2 cellular contexts compared by ENCODE assay signal in the genomic region with DNA sequence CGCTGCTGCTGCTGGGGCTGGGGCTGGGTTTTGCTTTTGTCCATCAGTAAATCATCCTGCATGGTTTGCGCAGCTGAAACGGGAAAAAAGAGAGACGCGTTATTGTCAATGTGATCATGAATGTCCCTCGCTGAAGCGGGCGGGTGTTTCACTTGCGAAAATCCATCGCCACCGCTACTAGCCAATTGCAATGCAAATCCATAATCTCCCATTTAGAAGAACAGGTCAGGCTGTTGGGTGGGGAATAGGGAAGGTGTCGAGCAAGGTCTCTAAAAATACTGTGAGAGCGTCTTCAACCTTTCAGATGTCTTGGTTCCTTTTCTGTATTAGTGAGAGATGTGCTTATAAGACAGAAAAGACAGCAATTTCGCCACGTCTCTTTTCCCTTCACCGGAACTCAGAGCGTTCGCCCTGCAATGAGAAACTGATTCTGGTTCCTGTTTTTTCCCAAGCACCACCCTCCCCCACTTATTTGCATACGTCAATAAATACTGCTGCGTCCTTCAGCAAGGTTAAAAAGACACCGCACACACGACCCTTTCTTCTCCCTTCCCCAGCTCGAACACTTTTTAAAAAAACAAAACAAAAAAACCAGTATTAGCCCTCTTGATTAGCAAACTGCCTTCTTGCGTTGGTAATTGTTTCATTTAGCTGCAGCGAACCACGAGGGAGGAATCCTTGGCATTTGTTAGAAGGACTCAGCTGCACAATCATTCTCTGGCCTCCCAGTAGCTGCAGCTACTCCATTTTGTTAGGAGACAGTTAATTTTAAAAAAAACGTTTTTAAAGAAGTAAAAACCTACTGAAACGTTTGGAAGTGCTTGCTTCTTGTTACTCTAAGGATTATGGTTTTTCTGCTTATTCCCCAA.
A peak's percentile ranks its signal among the peaks of the same experiment; 100 is the strongest.
TF ChIP-seq lines count a peak whose summit lies in the region.

No MANE protein-coding gene starts in this region.

TF ChIP-seq in A549, 52 proteins besides CTCF, POLR2A, EP300 and RAD21:
- TF ChIP-seq, protein P1, sequence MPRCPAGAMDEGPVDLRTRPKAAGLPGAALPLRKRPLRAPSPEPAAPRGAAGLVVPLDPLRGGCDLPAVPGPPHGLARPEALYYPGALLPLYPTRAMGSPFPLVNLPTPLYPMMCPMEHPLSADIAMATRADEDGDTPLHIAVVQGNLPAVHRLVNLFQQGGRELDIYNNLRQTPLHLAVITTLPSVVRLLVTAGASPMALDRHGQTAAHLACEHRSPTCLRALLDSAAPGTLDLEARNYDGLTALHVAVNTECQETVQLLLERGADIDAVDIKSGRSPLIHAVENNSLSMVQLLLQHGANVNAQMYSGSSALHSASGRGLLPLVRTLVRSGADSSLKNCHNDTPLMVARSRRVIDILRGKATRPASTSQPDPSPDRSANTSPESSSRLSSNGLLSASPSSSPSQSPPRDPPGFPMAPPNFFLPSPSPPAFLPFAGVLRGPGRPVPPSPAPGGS (IDR thresholded peaks at IDR 0.05): no peak
- TF ChIP-seq, protein P2, sequence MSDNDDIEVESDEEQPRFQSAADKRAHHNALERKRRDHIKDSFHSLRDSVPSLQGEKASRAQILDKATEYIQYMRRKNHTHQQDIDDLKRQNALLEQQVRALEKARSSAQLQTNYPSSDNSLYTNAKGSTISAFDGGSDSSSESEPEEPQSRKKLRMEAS (IDR thresholded peaks at IDR 0.05): 0 out of 2 replicates have a peak, but pooled peaks have one; percentile 30
- no peak for TF ChIP-seq CHD4 (IDR thresholded peaks at IDR 0.05; ENCODE audit: borderline replicate concordance)
- no peak for TF ChIP-seq NR3C1 (IDR thresholded peaks at IDR 0.05)
TF ChIP-seq in A549: peak in this region for 1.

TF ChIP-seq in H1, 55 proteins besides CTCF, POLR2A, EP300 and RAD21:
- TF ChIP-seq YY1 (IDR thresholded peaks at IDR 0.05; ENCODE audit: low read depth, low read length) (peak; percentile 68; the same call in 1 of the 2 replicates), HDAC2 (IDR thresholded peaks at IDR 0.05; ENCODE audit: borderline replicate concordance in 1 of 2, low read depth in 2 of 2, low read length in 2 of 2) (peak; percentile 74 to 95; a peak in 2 of 4 replicates), GTF2F1 (IDR thresholded peaks at IDR 0.05; ENCODE audit: borderline replicate concordance, low read depth, low read length) (no peak), RXRA (IDR thresholded peaks at IDR 0.05; ENCODE audit: insufficient read depth, low read depth, low read length) (no peak), SIN3A (conservative IDR thresholded peaks at IDR 0.05 in 1 of 2, IDR thresholded peaks at IDR 0.05 in 1 of 2; ENCODE audit: low read depth in 1 of 2, low read length in 2 of 2) (peak; percentile 93 to 96), KDM1A (IDR thresholded peaks at IDR 0.05; ENCODE audit: borderline replicate concordance, low read length) (no peak), KDM4A (IDR thresholded peaks at IDR 0.05; ENCODE audit: low read depth, low read length, severe bottlenecking) (peak; percentile 3), CBX5 (IDR thresholded peaks at IDR 0.05; ENCODE audit: low read depth, low read length) (no peak), TEAD4 (IDR thresholded peaks at IDR 0.05; ENCODE audit: low read depth, low read length) (0 out of 2 replicates have a peak, but pooled peaks have one; percentile 16), ASH2L (IDR thresholded peaks at IDR 0.05; ENCODE audit: low read length) (peak; percentile 83), SP1 (IDR thresholded peaks at IDR 0.05; ENCODE audit: low read depth, low read length) (0 out of 2 replicates have a peak, but pooled peaks have one; percentile 55), SAP30 (IDR thresholded peaks at IDR 0.05; ENCODE audit: insufficient read depth, insufficient replicate concordance, low read length) (peak; percentile 70), JUND (IDR thresholded peaks at IDR 0.05; ENCODE audit: low read length) (no peak), GABPA (IDR thresholded peaks at IDR 0.05; ENCODE audit: borderline replicate concordance, insufficient read depth, low read length) (0 out of 2 replicates have a peak, but pooled peaks have one; percentile 45), POU5F1 (IDR thresholded peaks at IDR 0.05; ENCODE audit: low read depth, low read length) (peak; percentile 67; the same call in 1 of the 2 replicates), SUZ12 (IDR thresholded peaks at IDR 0.05; ENCODE audit: low read length) (no peak), RFX5 (IDR thresholded peaks at IDR 0.05; ENCODE audit: borderline replicate concordance, low read depth, low read length) (no peak), POLR2AphosphoS5 (IDR thresholded peaks at IDR 0.05; ENCODE audit: low read depth, low read length) (no peak), PHF8 (conservative IDR thresholded peaks at IDR 0.05; ENCODE audit: low read depth, low read length) (no peak), CHD2 (IDR thresholded peaks at IDR 0.05; ENCODE audit: low read length) (no peak), JUN (IDR thresholded peaks at IDR 0.05; ENCODE audit: low read depth, low read length) (no peak), FOSL1 (IDR thresholded peaks at IDR 0.05; ENCODE audit: insufficient read depth, low read depth, low read length) (no peak)
- TF ChIP-seq, protein P3, sequence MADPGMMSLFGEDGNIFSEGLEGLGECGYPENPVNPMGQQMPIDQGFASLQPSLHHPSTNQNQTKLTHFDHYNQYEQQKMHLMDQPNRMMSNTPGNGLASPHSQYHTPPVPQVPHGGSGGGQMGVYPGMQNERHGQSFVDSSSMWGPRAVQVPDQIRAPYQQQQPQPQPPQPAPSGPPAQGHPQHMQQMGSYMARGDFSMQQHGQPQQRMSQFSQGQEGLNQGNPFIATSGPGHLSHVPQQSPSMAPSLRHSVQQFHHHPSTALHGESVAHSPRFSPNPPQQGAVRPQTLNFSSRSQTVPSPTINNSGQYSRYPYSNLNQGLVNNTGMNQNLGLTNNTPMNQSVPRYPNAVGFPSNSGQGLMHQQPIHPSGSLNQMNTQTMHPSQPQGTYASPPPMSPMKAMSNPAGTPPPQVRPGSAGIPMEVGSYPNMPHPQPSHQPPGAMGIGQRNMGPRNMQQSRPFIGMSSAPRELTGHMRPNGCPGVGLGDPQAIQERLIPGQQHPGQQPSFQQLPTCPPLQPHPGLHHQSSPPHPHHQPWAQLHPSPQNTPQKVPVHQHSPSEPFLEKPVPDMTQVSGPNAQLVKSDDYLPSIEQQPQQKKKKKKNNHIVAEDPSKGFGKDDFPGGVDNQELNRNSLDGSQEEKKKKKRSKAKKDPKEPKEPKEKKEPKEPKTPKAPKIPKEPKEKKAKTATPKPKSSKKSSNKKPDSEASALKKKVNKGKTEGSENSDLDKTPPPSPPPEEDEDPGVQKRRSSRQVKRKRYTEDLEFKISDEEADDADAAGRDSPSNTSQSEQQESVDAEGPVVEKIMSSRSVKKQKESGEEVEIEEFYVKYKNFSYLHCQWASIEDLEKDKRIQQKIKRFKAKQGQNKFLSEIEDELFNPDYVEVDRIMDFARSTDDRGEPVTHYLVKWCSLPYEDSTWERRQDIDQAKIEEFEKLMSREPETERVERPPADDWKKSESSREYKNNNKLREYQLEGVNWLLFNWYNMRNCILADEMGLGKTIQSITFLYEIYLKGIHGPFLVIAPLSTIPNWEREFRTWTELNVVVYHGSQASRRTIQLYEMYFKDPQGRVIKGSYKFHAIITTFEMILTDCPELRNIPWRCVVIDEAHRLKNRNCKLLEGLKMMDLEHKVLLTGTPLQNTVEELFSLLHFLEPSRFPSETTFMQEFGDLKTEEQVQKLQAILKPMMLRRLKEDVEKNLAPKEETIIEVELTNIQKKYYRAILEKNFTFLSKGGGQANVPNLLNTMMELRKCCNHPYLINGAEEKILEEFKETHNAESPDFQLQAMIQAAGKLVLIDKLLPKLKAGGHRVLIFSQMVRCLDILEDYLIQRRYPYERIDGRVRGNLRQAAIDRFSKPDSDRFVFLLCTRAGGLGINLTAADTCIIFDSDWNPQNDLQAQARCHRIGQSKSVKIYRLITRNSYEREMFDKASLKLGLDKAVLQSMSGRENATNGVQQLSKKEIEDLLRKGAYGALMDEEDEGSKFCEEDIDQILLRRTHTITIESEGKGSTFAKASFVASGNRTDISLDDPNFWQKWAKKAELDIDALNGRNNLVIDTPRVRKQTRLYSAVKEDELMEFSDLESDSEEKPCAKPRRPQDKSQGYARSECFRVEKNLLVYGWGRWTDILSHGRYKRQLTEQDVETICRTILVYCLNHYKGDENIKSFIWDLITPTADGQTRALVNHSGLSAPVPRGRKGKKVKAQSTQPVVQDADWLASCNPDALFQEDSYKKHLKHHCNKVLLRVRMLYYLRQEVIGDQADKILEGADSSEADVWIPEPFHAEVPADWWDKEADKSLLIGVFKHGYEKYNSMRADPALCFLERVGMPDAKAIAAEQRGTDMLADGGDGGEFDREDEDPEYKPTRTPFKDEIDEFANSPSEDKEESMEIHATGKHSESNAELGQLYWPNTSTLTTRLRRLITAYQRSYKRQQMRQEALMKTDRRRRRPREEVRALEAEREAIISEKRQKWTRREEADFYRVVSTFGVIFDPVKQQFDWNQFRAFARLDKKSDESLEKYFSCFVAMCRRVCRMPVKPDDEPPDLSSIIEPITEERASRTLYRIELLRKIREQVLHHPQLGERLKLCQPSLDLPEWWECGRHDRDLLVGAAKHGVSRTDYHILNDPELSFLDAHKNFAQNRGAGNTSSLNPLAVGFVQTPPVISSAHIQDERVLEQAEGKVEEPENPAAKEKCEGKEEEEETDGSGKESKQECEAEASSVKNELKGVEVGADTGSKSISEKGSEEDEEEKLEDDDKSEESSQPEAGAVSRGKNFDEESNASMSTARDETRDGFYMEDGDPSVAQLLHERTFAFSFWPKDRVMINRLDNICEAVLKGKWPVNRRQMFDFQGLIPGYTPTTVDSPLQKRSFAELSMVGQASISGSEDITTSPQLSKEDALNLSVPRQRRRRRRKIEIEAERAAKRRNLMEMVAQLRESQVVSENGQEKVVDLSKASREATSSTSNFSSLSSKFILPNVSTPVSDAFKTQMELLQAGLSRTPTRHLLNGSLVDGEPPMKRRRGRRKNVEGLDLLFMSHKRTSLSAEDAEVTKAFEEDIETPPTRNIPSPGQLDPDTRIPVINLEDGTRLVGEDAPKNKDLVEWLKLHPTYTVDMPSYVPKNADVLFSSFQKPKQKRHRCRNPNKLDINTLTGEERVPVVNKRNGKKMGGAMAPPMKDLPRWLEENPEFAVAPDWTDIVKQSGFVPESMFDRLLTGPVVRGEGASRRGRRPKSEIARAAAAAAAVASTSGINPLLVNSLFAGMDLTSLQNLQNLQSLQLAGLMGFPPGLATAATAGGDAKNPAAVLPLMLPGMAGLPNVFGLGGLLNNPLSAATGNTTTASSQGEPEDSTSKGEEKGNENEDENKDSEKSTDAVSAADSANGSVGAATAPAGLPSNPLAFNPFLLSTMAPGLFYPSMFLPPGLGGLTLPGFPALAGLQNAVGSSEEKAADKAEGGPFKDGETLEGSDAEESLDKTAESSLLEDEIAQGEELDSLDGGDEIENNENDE (IDR thresholded peaks at IDR 0.05; ENCODE audit: insufficient replicate concordance, low read length): no peak
- TF ChIP-seq, protein P2 (IDR thresholded peaks at IDR 0.05): no peak; the same call in 1 of the 2 replicates
